Comparison of ENCODE assay signal across 22 cellular contexts in the genomic region with DNA sequence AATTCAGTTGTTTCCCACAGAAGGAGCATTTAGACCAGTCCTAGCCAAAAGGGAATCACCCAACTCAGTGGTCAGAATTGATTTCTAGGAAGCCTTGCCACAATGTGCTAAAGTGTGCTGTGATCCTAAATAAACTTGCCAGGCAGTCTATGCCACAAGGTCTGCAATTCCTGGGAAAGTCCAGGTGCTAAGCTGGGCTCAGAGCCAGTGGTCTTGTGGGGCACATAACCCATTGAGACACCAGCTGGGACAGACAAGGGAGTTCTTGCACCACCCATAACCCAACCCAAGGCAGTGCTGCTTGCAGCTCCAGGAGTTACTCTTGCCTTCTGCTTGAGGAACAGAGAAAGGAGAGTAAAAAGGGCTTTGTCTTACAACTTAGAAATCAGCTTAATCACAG.
"Had no signal": no experiment of that assay in that cellular context is flagged by ENCODE, and none has a peak within 500 bp of the region (broad histone marks: within the 10 kb centered on the region; RNA-seq: fewer than 3 reads in every experiment).

No MANE protein-coding gene starts in this region.

- H3K9me3 ChIP-seq: SJSA1 had no signal

- H3K36me3 ChIP-seq: SJSA1 had no signal

- H3K27me3 ChIP-seq: SJSA1 had no signal

- H3K27ac ChIP-seq: SJSA1, SK-N-MC had no signal

- H3K4me3 ChIP-seq: SJSA1, SK-N-MC had no signal

- DNase-seq: Karpas-422, KG1, MV-4-11, NCI-H1048, NCI-H1105, NCI-H1417, NCI-H1436 treated with DMSO at 0.1 percent for 48 hours, NCI-H1694, NCI-H187 treated with DMSO at 0.1 percent for 48 hours, NCI-H2029 treated with DMSO at 0.1 percent for 48 hours, NCI-H2171, NCI-H226, NCI-H446, NCI-H510A, NCI-H524 treated with DMSO at 0.1 percent for 48 hours, NCI-H69, NCI-H774, Right ventricle myocardium superior, RPMI8226, SIG-M5 had no signal

- H3K4me1 ChIP-seq: SJSA1 had no signal
